In genomic region chr15:77870195-77871065, GRCh38 we compare ENCODE assay signal across 8 cellular contexts.
DNase-seq lines count a peak whose midpoint lies in the region; ATAC-seq and TF ChIP-seq lines count a peak whose summit lies in the region.

No MANE protein-coding gene starts in this region.

- H3K4me1 ChIP-seq in mucosa of descending colon (ENCODE audit: low read depth) (peaks cover 6% of the 10 kb centered on the region), thoracic aorta (ENCODE audit: control insufficient read depth in 1 of 2, low read depth in 2 of 2) (peaks cover 0 to 6% of the 10 kb centered on the region in 2 donors)

- H3K4me3 ChIP-seq in epithelial cell of proximal tubule (ENCODE audit: low read depth, low read length) (no peak overlapping the region), mucosa of descending colon (no peak overlapping the region), thoracic aorta (no peak overlapping the region)

- H3K36me3 ChIP-seq in mucosa of descending colon (ENCODE audit: low read depth) (no peaks in the 10 kb centered on the region), thoracic aorta (no peaks in the 10 kb centered on the region)

- intact Hi-C loops in mucosa of descending colon (cut with DNase I, micrococcal nuclease), result no loop called here

- TF ChIP-seq CTCF in epithelial cell of proximal tubule (conservative IDR thresholded peaks at IDR 0.05; ENCODE audit: low read depth, low read length) (peak; percentile 65), mucosa of descending colon (IDR thresholded peaks at IDR 0.05) (peak; percentile 86), thoracic aorta (IDR thresholded peaks at IDR 0.05) (peak; percentile 96)

- H3K27me3 ChIP-seq in thoracic aorta (replicated peaks; ENCODE audit: insufficient read depth), result no peaks in the 10 kb centered on the region

- DNase-seq in Ammon's horn (ENCODE audit: low spot score), result peak; percentile 68
- peak; percentile 36 for DNase-seq in NCI-H146 treated with DMSO at 0.1 percent for 48 hours (lab: John Stamatoyannopoulos, UW; ENCODE audit: unreplicated experiment)
- peak; percentile 12 to 23 for DNase-seq in activated CD4-positive, alpha-beta T cell treated with anti-CD3 and anti-CD28 coated beads, Interleukin-2, amount 50 U/mL, for 4 hours
- no peak for DNase-seq in epithelial cell of proximal tubule (ENCODE audit: low read depth)
- peak; percentile 61 to 82 (median 81) for DNase-seq in mucosa of descending colon
- DNase-seq in thoracic aorta (ENCODE audit: low spot score), result no peak
- DNase-seq in NCI-H446 treated with DMSO at 0.1 percent for 48 hours (lab: John Stamatoyannopoulos, UW), result no peak

- ATAC-seq in GM18867 (IDR thresholded peaks at IDR 0.05; ENCODE audit: unreplicated experiment) (peak; percentile 62), mucosa of descending colon (peak; percentile 90), thoracic aorta (ENCODE audit: insufficient number of reproducible peaks, low FRiP score, low read depth) (no peak)

- H3K9me3 ChIP-seq in mucosa of descending colon (no peaks in the 10 kb centered on the region), thoracic aorta (no peaks in the 10 kb centered on the region)

- no peak overlapping the region for H3K27ac ChIP-seq in thoracic aorta

Comparison
In these comparisons a context has a peak if more than half of its experiments do, and no peak if none do; other contexts are left out.
1. DNase-seq: peak in Ammon's horn (single experiment), NCI-H146 treated with DMSO at 0.1 percent for 48 hours (single experiment), activated CD4-positive, alpha-beta T cell treated with anti-CD3 and anti-CD28 coated beads, Interleukin-2, amount 50 U/mL, for 4 hours (2 of 2) and mucosa of descending colon (3 of 3); none in epithelial cell of proximal tubule (single experiment), thoracic aorta (single experiment) and NCI-H446 treated with DMSO at 0.1 percent for 48 hours (single experiment).
2. Peak in every context shown above with its lines, with median percentiles within 50 percentile points of each other: CTCF ChIP-seq.